In the genomic region with DNA sequence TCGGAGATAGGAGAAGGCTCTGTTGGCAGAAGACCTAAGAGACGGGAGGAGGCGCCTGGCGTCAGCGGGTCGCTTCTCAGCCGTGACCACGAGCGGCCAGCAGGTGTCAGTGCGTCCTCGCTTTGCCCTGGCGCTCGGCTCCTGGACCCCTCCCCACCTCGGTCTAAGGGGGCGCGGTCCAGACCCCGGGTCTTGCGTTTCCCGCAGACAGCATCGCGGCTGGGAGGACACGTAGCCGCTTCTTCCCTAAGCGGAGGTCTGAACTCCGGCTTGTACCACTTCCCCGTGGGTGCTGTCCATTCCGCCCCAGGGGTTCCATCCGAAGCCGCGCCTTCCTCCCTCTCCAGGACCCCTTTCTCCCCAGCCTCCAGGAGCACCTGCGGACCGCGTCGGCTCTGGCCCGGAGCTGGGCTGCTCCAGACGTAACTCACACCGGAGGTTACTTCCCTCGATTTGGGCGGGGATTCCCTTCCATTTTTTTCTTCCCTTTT, we compare ENCODE assay signal across 1 cellular context.
TF ChIP-seq lines count a peak whose summit lies in the region.

No MANE protein-coding gene starts in this region.

TF ChIP-seq in HepG2, 621 proteins besides CTCF, POLR2A, EP300 and RAD21 (continued from another document):
- TF ChIP-seq IRF9 (CRISPR knock-in tag; IDR thresholded peaks at IDR 0.05; ENCODE audit: borderline replicate concordance) (0 out of 2 replicates have a peak, but pooled peaks have one; percentile 26), SMC3 (IDR thresholded peaks at IDR 0.05; ENCODE audit: low read length) (peak; percentile 13; the same call in 1 of the 2 replicates), ZNF800 (CRISPR knock-in tag; IDR thresholded peaks at IDR 0.05) (peak; percentile 61; the same call in 1 of the 2 replicates), MTF2 (CRISPR knock-in tag; IDR thresholded peaks at IDR 0.05; ENCODE audit: borderline replicate concordance) (peak; percentile 95), ZNF788 (CRISPR knock-in tag; IDR thresholded peaks at IDR 0.05; ENCODE audit: borderline replicate concordance) (peak; percentile 26; the same call in 1 of the 2 replicates), EHMT2 (IDR thresholded peaks at IDR 0.05; ENCODE audit: borderline replicate concordance, low read depth, low read length) (no peak), LCORL (IDR thresholded peaks at IDR 0.05) (no peak), LCORL (CRISPR knock-in tag; IDR thresholded peaks at IDR 0.05) (0 out of 2 replicates have a peak, but pooled peaks have one; percentile 19), MIXL1 (CRISPR knock-in tag; IDR thresholded peaks at IDR 0.05) (no peak), NFKB2 (CRISPR knock-in tag; IDR thresholded peaks at IDR 0.05; ENCODE audit: borderline replicate concordance) (peak; percentile 24; the same call in 1 of the 2 replicates), ZNF160 (CRISPR knock-in tag; IDR thresholded peaks at IDR 0.05) (0 out of 2 replicates have a peak, but pooled peaks have one; percentile 29), FOXK1 (CRISPR knock-in tag; IDR thresholded peaks at IDR 0.05; ENCODE audit: borderline replicate concordance, low read depth) (no peak), ZNF589 (CRISPR knock-in tag; conservative IDR thresholded peaks at IDR 0.05) (no peak), ZFYVE20 (CRISPR knock-in tag; IDR thresholded peaks at IDR 0.05; ENCODE audit: borderline replicate concordance, low read depth) (0 out of 2 replicates have a peak, but pooled peaks have one; percentile 38), ZFP90 (CRISPR knock-in tag; IDR thresholded peaks at IDR 0.05; ENCODE audit: borderline replicate concordance) (0 out of 2 replicates have a peak, but pooled peaks have one; percentile 26), HOXA5 (CRISPR knock-in tag; IDR thresholded peaks at IDR 0.05) (no peak), CHCHD3 (CRISPR knock-in tag; IDR thresholded peaks at IDR 0.05) (0 out of 2 replicates have a peak, but pooled peaks have one; percentile 52), FOXC1 (CRISPR knock-in tag; IDR thresholded peaks at IDR 0.05; ENCODE audit: borderline replicate concordance) (no peak), ZNF44 (CRISPR knock-in tag; IDR thresholded peaks at IDR 0.05) (no peak), RBM39 (IDR thresholded peaks at IDR 0.05; ENCODE audit: low read depth, low read length, poor library complexity, severe bottlenecking) (no peak), ZNF687 (CRISPR knock-in tag; IDR thresholded peaks at IDR 0.05) (peak; percentile 30; the same call in 1 of the 2 replicates), ZNF724P (CRISPR knock-in tag; IDR thresholded peaks at IDR 0.05; ENCODE audit: borderline replicate concordance) (0 out of 2 replicates have a peak, but pooled peaks have one; percentile 56), NFYC (CRISPR knock-in tag; IDR thresholded peaks at IDR 0.05) (no peak), NFIC (IDR thresholded peaks at IDR 0.05; ENCODE audit: low read length) (no peak), ISL2 (CRISPR knock-in tag; IDR thresholded peaks at IDR 0.05) (0 out of 2 replicates have a peak, but pooled peaks have one; percentile 19), STAG1 (CRISPR knock-in tag; IDR thresholded peaks at IDR 0.05) (peak; percentile 88), HNF1B (CRISPR knock-in tag; IDR thresholded peaks at IDR 0.05) (no peak), MAZ (IDR thresholded peaks at IDR 0.05; ENCODE audit: borderline replicate concordance, low read depth, low read length) (no peak), MAZ (CRISPR knock-in tag; IDR thresholded peaks at IDR 0.05; ENCODE audit: low read depth) (peak; percentile 50; the same call in 1 of the 2 replicates), KDM2A (CRISPR knock-in tag; IDR thresholded peaks at IDR 0.05; ENCODE audit: borderline replicate concordance, low read depth) (peak; percentile 48; the same call in 1 of the 2 replicates), MYC (CRISPR knock-in tag; IDR thresholded peaks at IDR 0.05; ENCODE audit: borderline replicate concordance) (peak; percentile 43; the same call in 1 of the 2 replicates)
- TF ChIP-seq, protein P1, sequence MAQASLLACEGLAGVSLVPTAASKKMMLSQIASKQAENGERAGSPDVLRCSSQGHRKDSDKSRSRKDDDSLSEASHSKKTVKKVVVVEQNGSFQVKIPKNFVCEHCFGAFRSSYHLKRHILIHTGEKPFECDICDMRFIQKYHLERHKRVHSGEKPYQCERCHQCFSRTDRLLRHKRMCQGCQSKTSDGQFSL (CRISPR knock-in tag; IDR thresholded peaks at IDR 0.05): 0 out of 2 replicates have a peak, but pooled peaks have one; percentile 17
- TF ChIP-seq, protein P2, sequence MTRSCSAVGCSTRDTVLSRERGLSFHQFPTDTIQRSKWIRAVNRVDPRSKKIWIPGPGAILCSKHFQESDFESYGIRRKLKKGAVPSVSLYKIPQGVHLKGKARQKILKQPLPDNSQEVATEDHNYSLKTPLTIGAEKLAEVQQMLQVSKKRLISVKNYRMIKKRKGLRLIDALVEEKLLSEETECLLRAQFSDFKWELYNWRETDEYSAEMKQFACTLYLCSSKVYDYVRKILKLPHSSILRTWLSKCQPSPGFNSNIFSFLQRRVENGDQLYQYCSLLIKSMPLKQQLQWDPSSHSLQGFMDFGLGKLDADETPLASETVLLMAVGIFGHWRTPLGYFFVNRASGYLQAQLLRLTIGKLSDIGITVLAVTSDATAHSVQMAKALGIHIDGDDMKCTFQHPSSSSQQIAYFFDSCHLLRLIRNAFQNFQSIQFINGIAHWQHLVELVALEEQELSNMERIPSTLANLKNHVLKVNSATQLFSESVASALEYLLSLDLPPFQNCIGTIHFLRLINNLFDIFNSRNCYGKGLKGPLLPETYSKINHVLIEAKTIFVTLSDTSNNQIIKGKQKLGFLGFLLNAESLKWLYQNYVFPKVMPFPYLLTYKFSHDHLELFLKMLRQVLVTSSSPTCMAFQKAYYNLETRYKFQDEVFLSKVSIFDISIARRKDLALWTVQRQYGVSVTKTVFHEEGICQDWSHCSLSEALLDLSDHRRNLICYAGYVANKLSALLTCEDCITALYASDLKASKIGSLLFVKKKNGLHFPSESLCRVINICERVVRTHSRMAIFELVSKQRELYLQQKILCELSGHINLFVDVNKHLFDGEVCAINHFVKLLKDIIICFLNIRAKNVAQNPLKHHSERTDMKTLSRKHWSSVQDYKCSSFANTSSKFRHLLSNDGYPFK (CRISPR knock-in tag; IDR thresholded peaks at IDR 0.05; ENCODE audit: borderline replicate concordance): no peak
- TF ChIP-seq, protein P3, sequence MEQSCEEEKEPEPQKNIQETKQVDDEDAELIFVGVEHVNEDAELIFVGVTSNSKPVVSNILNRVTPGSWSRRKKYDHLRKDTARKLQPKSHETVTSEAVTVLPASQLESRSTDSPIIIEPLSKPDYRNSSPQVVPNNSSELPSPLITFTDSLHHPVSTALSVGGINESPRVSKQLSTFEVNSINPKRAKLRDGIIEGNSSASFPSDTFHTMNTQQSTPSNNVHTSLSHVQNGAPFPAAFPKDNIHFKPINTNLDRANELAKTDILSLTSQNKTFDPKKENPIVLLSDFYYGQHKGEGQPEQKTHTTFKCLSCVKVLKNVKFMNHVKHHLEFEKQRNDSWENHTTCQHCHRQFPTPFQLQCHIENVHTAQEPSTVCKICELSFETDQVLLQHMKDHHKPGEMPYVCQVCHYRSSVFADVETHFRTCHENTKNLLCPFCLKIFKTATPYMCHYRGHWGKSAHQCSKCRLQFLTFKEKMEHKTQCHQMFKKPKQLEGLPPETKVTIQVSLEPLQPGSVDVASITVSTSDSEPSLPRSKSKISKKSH (CRISPR knock-in tag; IDR thresholded peaks at IDR 0.05; ENCODE audit: borderline replicate concordance): no peak
